Comparison of ENCODE assay signal across 1 cellular context in genomic region chr12:89345830-89346740, GRCh38.
A peak's percentile ranks its signal among the peaks of the same experiment; 100 is the strongest.
TF ChIP-seq lines count a peak whose summit lies in the region.

No MANE protein-coding gene starts in this region.

TF ChIP-seq in GM12878, 131 proteins besides CTCF, POLR2A, EP300 and RAD21 (continued from another document):
- TF ChIP-seq NR2F1 (conservative IDR thresholded peaks at IDR 0.05): peak; percentile 90
- no peak for TF ChIP-seq ASH2L (IDR thresholded peaks at IDR 0.05; ENCODE audit: borderline replicate concordance, low read depth)
- peak; percentile 93 for TF ChIP-seq TCF12 (IDR thresholded peaks at IDR 0.05; ENCODE audit: low read depth, low read length)
- no peak for TF ChIP-seq RFX5 (IDR thresholded peaks at IDR 0.05; ENCODE audit: low read depth, low read length)
- TF ChIP-seq CBX5 (IDR thresholded peaks at IDR 0.05; ENCODE audit: low read depth): peak; percentile 97; the same call in 1 of the 2 replicates
- no peak for TF ChIP-seq RELA (IDR thresholded peaks at IDR 0.05; ENCODE audit: borderline replicate concordance, partially characterized antibody)
- TF ChIP-seq PRDM15 (CRISPR knock-in tag; IDR thresholded peaks at IDR 0.05): no peak
- TF ChIP-seq BCL3 (IDR thresholded peaks at IDR 0.05; ENCODE audit: borderline replicate concordance, insufficient read depth, low read depth, low read length, poor library complexity, severe bottlenecking): peak; percentile 65
- no peak for TF ChIP-seq ZNF687 (IDR thresholded peaks at IDR 0.05)
- TF ChIP-seq SIX5 (IDR thresholded peaks at IDR 0.05; ENCODE audit: low read depth, low read length, severe bottlenecking): no peak
- TF ChIP-seq NR2C1 (IDR thresholded peaks at IDR 0.05): no peak
- peak; percentile 68; a peak in 3 of 4 replicates for TF ChIP-seq BHLHE40 (IDR thresholded peaks at IDR 0.05; ENCODE audit: borderline replicate concordance in 1 of 2, low read depth in 2 of 2, low read length in 1 of 2)
- TF ChIP-seq SP1 (IDR thresholded peaks at IDR 0.05; ENCODE audit: low read depth, low read length): no peak
- TF ChIP-seq SMARCA5 (IDR thresholded peaks at IDR 0.05): no peak
- peak; percentile 93 for TF ChIP-seq CBFB (IDR thresholded peaks at IDR 0.05; ENCODE audit: low read depth)
- TF ChIP-seq TBL1XR1 (IDR thresholded peaks at IDR 0.05; ENCODE audit: low read depth, low read length): peak; percentile 80; the same call in 1 of the 2 replicates
- no peak for TF ChIP-seq SMC3 (IDR thresholded peaks at IDR 0.05; ENCODE audit: borderline replicate concordance, low read length)
- no peak for TF ChIP-seq KAT2A (conservative IDR thresholded peaks at IDR 0.05; ENCODE audit: control insufficient read depth, low read depth, low read length)
- peak; percentile 94 for TF ChIP-seq FOXM1 (IDR thresholded peaks at IDR 0.05; ENCODE audit: low read depth, low read length)
- TF ChIP-seq NRF1 (conservative IDR thresholded peaks at IDR 0.05; ENCODE audit: low read depth, low read length): no peak
- no peak for TF ChIP-seq REST (IDR thresholded peaks at IDR 0.05; ENCODE audit: low read depth, low read length)
- peak; percentile 50 for TF ChIP-seq ATF7 (IDR thresholded peaks at IDR 0.05; ENCODE audit: low read depth)
- no peak for TF ChIP-seq NR2C2 (IDR thresholded peaks at IDR 0.05; ENCODE audit: borderline replicate concordance, control insufficient read depth, insufficient read length, low read depth)
- no peak for TF ChIP-seq LARP7 (IDR thresholded peaks at IDR 0.05)
- TF ChIP-seq USF2 (IDR thresholded peaks at IDR 0.05; ENCODE audit: borderline replicate concordance, low read depth, low read length): no peak
- TF ChIP-seq CHD4 (IDR thresholded peaks at IDR 0.05): no peak
- peak; percentile 36; the same call in 1 of the 2 replicates for TF ChIP-seq TCF7 (IDR thresholded peaks at IDR 0.05; ENCODE audit: borderline replicate concordance)
- TF ChIP-seq RCOR1 (conservative IDR thresholded peaks at IDR 0.05; ENCODE audit: low read depth, low read length): no peak
- peak; percentile 83; the same call in 1 of the 2 replicates for TF ChIP-seq PAX5 (IDR thresholded peaks at IDR 0.05; ENCODE audit: borderline replicate concordance, low read depth, low read length)
- TF ChIP-seq ZNF274 (IDR thresholded peaks at IDR 0.05; ENCODE audit: insufficient read depth, insufficient read length): no peak
- TF ChIP-seq SKIL (IDR thresholded peaks at IDR 0.05; ENCODE audit: low read depth, poor library complexity, severe bottlenecking): peak; percentile 62
- TF ChIP-seq ZBTB11 (CRISPR knock-in tag; IDR thresholded peaks at IDR 0.05): no peak
- TF ChIP-seq NFXL1 (IDR thresholded peaks at IDR 0.05; ENCODE audit: borderline replicate concordance): no peak
- peak; percentile 49; the same call in 2 of the 3 replicates for TF ChIP-seq POU2F2 (IDR thresholded peaks at IDR 0.05; ENCODE audit: borderline replicate concordance, low read depth, low read length)
- TF ChIP-seq FOS (IDR thresholded peaks at IDR 0.05; ENCODE audit: borderline replicate concordance, extremely low read depth, insufficient read length): no peak
- TF ChIP-seq NFYA (IDR thresholded peaks at IDR 0.05; ENCODE audit: borderline replicate concordance, low read depth, low read length): no peak
- TF ChIP-seq BMI1 (IDR thresholded peaks at IDR 0.05; ENCODE audit: borderline replicate concordance): peak; percentile 70; the same call in 1 of the 2 replicates
- TF ChIP-seq IRF5 (IDR thresholded peaks at IDR 0.05; ENCODE audit: borderline replicate concordance): no peak
- peak; percentile 77 for TF ChIP-seq MTA2 (IDR thresholded peaks at IDR 0.05; ENCODE audit: low read depth)
- no peak for TF ChIP-seq POLR2AphosphoS2 (IDR thresholded peaks at IDR 0.05; ENCODE audit: low read depth, low read length)
- TF ChIP-seq TAF1 (IDR thresholded peaks at IDR 0.05; ENCODE audit: borderline replicate concordance, low read depth, low read length): no peak
